ENCODE assay signal across 20 cellular contexts in the genomic region with DNA sequence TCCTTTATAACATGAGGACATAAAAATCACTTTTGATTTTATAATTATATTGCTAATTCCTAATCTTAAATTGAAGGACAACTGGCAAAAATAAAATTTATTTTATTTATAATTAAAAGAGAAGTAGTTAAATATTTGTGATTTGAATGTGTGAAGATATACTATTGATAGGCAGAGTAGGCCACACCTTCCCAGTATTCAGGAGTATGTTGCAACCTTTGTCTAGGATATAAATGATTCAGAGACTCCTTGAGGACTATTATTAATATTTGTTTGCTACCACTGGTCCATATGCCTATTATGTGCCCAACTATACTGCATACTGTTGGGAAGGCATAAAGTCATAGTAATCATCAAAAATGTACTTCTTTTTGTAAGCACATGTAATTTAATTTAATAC.
DNase-seq lines count a peak whose midpoint lies in the region; ATAC-seq, FAIRE-seq and TF ChIP-seq lines count a peak whose summit lies in the region.
"Had no signal": no experiment of that assay in that cellular context is flagged by ENCODE, and none has a peak within 500 bp of the region (broad histone marks: within the 10 kb centered on the region; RNA-seq: fewer than 3 reads in every experiment).

No MANE protein-coding gene starts in this region.

- H3K4me3 ChIP-seq in bronchial epithelial cell (ENCODE audit: low read depth, low read length): no peak overlapping the region

- peak; percentile 23 for DNase-seq in bronchial epithelial cell (ENCODE audit: low read depth)
- no peak for DNase-seq in COLO829 (ENCODE audit: low spot score)
- no peak for DNase-seq in activated CD8-positive, alpha-beta memory T cell treated with anti-CD3 and anti-CD28 coated beads, Interleukin-2, amount 50 U/mL, for 48 hours
- no peak for DNase-seq in NK-92 (lab: John Stamatoyannopoulos, UW; ENCODE audit: unreplicated experiment)
- DNase-seq in HuH-7 (ENCODE audit: low spot score): no peak
- DNase-seq: 8988T; C1 segment of cervical spinal cord; CD4-positive, CD25-positive, alpha-beta regulatory T cell; CD8-positive, alpha-beta T cell; DMS 273 treated with DMSO at 0.1 percent for 48 hours; DMS79; EL; GF-D8; H7; HCEC 1CT had no signal

- no peak for TF ChIP-seq CTCF in bronchial epithelial cell (IDR thresholded peaks at IDR 0.05; ENCODE audit: insufficient read depth, low read length, severe bottlenecking)

- H3K36me3 ChIP-seq in bronchial epithelial cell (ENCODE audit: control insufficient read depth, insufficient read depth, low read length): no peaks in the 10 kb centered on the region

- H3K27me3 ChIP-seq in bronchial epithelial cell (ENCODE audit: control insufficient read depth, insufficient read depth, low read length): no peaks in the 10 kb centered on the region

- FAIRE-seq in G401.6 (lab: Jason Lieb, UNC) (peak; percentile 72), bronchial epithelial cell (lab: Jason Lieb, UNC) (no peak)
- FAIRE-seq: D721Med, GM12892, H1 had no signal

- ATAC-seq in esophagus mucosa: peak; percentile 38
- ATAC-seq: CD8-positive, alpha-beta T cell had no signal
